20 cellular contexts compared by ENCODE assay signal in genomic region chr12:69511469-69511868, GRCh38.
"Had no signal": no experiment of that assay in that cellular context is flagged by ENCODE, and none has a peak within 500 bp of the region (broad histone marks: within the 10 kb centered on the region; RNA-seq: fewer than 3 reads in every experiment).

No MANE protein-coding gene starts in this region.

- DNase-seq: activated CD4-positive, alpha-beta T cell treated with anti-CD3 and anti-CD28 coated beads, Interleukin-2, amount 50 U/mL, for 1 hour; activated CD4-positive, CD25-positive, alpha-beta regulatory T cell treated with anti-CD3 and anti-CD28 coated beads, Interleukin-2, amount 50 U/mL, for 72 hours; activated CD8-positive, alpha-beta memory T cell treated with anti-CD3 and anti-CD28 coated beads for 24 hours; activated effector memory CD4-positive, alpha-beta T cell treated with anti-CD3 and anti-CD28 coated beads, Interleukin-2, amount 50 U/mL, for 16 hours; activated naive CD4-positive, alpha-beta T cell treated with anti-CD3 and anti-CD28 coated beads, Interleukin-2, amount 50 U/mL, for 16 hours; activated T-cell treated with anti-CD3 and anti-CD28 coated beads, Interleukin-2, amount 50 U/mL, for 72 hours; aorta; dermis blood vessel endothelial cell; effector memory CD8-positive, alpha-beta T cell; esophagus squamous epithelium; islet precursor cell; left colon; lower lobe of right lung; nephron progenitor cell; occipital lobe; stimulated activated CD4-positive, alpha-beta T cell treated with anti-CD3 and anti-CD28 coated beads, Interleukin-2, amount 100 ng/mL, for 24 hours; stimulated activated naive CD4-positive, alpha-beta T cell treated with Interleukin-2 at 50 U/mL for 16 hours; uterus had no signal

- H3K4me3 Mint-ChIP-seq: activated T-cell treated with anti-CD3 and anti-CD28 coated beads, Interleukin-2, amount 50 U/mL, for 72 hours; effector memory CD8-positive, alpha-beta T cell; nephron progenitor cell had no signal

- H3K36me3 ChIP-seq: esophagus squamous epithelium, lower lobe of right lung, tibial nerve, uterus had no signal

- H3K9me3 Mint-ChIP-seq: activated T-cell treated with anti-CD3 and anti-CD28 coated beads, Interleukin-2, amount 50 U/mL, for 72 hours; effector memory CD8-positive, alpha-beta T cell; nephron progenitor cell had no signal

- H3K27ac Mint-ChIP-seq: activated T-cell treated with anti-CD3 and anti-CD28 coated beads, Interleukin-2, amount 50 U/mL, for 72 hours; effector memory CD8-positive, alpha-beta T cell; nephron progenitor cell had no signal

- H3K27me3 Mint-ChIP-seq: effector memory CD8-positive, alpha-beta T cell had no signal

- ATAC-seq: activated T-cell treated with anti-CD3 and anti-CD28 coated beads, Interleukin-2, amount 50 U/mL, for 72 hours; effector memory CD8-positive, alpha-beta T cell; left colon; lower lobe of right lung had no signal

- H3K4me3 ChIP-seq: esophagus squamous epithelium, lower lobe of right lung, tibial nerve, uterus had no signal

- H3K9me3 ChIP-seq: esophagus squamous epithelium, lower lobe of right lung, tibial nerve, uterus had no signal

- FAIRE-seq: bronchial epithelial cell had no signal

- H3K27ac ChIP-seq: esophagus squamous epithelium, lower lobe of right lung had no signal

- H3K27me3 ChIP-seq: esophagus squamous epithelium, tibial nerve, uterus had no signal
